Comparison of ENCODE assay signal across 18 cellular contexts in the genomic region with DNA sequence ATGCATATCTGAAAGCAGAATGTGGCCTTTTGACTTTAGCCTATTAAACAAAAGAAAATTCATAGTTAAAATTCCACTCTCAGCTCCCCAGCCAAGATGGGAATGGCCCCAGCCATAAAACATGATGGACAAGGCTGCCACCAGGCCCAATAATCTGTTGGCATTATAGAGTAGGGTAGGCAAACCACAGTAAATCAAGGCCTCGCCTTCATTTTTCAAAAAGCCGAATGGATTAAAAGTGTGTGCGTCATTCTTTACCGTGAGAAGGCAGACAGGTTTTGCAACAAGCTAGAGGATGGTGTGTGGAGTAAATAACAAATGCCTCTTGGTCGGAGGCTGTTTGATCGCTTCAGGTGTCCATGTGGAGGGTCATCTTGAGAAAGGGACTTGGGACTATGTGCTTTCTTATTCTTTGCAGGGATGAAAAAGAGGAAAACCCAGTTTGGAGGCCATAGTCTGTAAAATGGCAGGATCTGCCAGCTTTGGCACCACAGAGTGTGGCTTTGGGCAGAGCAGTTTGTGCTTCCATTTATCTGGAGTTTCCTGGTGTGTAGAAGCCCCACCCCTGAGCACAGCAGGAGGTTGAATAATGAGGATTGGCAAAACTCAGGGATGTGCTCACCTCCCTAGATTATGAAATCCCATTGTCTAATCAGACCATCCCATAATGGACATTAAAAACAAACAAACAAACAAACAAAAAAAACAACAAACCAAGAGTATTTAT. TPM values are rescaled to one million over a fixed set of nuclear protein-coding genes. Genes with fewer than 3 reads are reported as not detected.
DNase-seq lines count a peak whose midpoint lies in the region; ATAC-seq and TF ChIP-seq lines count a peak whose summit lies in the region.
"Had no signal": no experiment of that assay in that cellular context is flagged by ENCODE, and none has a peak within 500 bp of the region (broad histone marks: within the 10 kb centered on the region; RNA-seq: fewer than 3 reads in every experiment).

No MANE protein-coding gene starts in this region.

- no peaks in the 10 kb centered on the region for H3K9me3 ChIP-seq in colonic mucosa
- H3K9me3 ChIP-seq in mucosa of rectum (ENCODE audit: control insufficient read depth in 2 of 2, low read length in 2 of 2): no peaks in the 10 kb centered on the region
- H3K9me3 ChIP-seq: HAP-1, upper lobe of left lung had no signal

- DNase-seq in A172 (ENCODE audit: low spot score) (peak; percentile 91), colonic mucosa (peak; percentile 56), GM19238 (ENCODE audit: insufficient read length, low spot score) (no peak), NCI-H446 (lab: John Stamatoyannopoulos, UW) (no peak)
- DNase-seq: activated CD4-positive, alpha-beta T cell treated with anti-CD3 and anti-CD28 coated beads, Interleukin-2, amount 50 U/mL, for 4 hours; activated naive CD8-positive, alpha-beta T cell treated with anti-CD3 and anti-CD28 coated beads, Interleukin-2, amount 10 ng/mL, durations not matched to agents 7 days and 5 days; activated T-cell treated with anti-CD3 and anti-CD28 coated beads, Interleukin-2, amount 50 U/mL, for 4 hours; CD8-positive, alpha-beta memory T cell; immature natural killer cell; NCI-H1092 treated with DMSO at 0.1 percent for 48 hours; stimulated activated naive B cell treated with anti-CD40 and anti-IgM and Interleukin-4, amounts not matched to agents 10 μg/mL and 1 μg/mL and 100 μg/mL, for 72 hours; upper lobe of left lung had no signal

- intact Hi-C loops in colonic mucosa (cut with DNase I): no loop called here

- peak; percentile 97 for TF ChIP-seq EP300 in Ishikawa (IDR thresholded peaks at IDR 0.05; ENCODE audit: borderline replicate concordance)

- TF ChIP-seq CTCF in colonic mucosa (IDR thresholded peaks at IDR 0.05): no peak

- H3K9ac ChIP-seq in colonic mucosa (ENCODE audit: low read depth in 2 of 2, low read length in 2 of 2) (no peak overlapping the region), mucosa of rectum (ENCODE audit: low read depth in 1 of 2, low read length in 2 of 2) (no peak overlapping the region)

- H3K4me1 ChIP-seq in colonic mucosa (no peaks in the 10 kb centered on the region), mucosa of rectum (ENCODE audit: control insufficient read depth in 2 of 2, insufficient read depth in 2 of 2, low read length in 2 of 2) (peaks cover 0 to 3% of the 10 kb centered on the region in 2 donors)
- H3K4me1 ChIP-seq: HAP-1 had no signal

- TF ChIP-seq RAD21 in Ishikawa (IDR thresholded peaks at IDR 0.05; ENCODE audit: low read depth): no peak

- no peaks in the 10 kb centered on the region for H3K36me3 ChIP-seq in colonic mucosa
- H3K36me3 ChIP-seq in mucosa of rectum (ENCODE audit: control insufficient read depth in 2 of 2, insufficient read depth in 2 of 2, low read length in 2 of 2): no peaks in the 10 kb centered on the region
- H3K36me3 ChIP-seq: HAP-1, upper lobe of left lung had no signal

- H3K27me3 ChIP-seq in colonic mucosa: no peaks in the 10 kb centered on the region
- no peaks in the 10 kb centered on the region for H3K27me3 ChIP-seq in mucosa of rectum (ENCODE audit: control insufficient read depth in 2 of 2, insufficient read depth in 2 of 2, low read length in 2 of 2)
- H3K27me3 ChIP-seq: upper lobe of left lung had no signal

- H3K27ac ChIP-seq in colonic mucosa: peak overlapping the region; percentile 15
- H3K27ac ChIP-seq in mucosa of rectum (ENCODE audit: low read depth in 2 of 2, low read length in 2 of 2): peak overlapping the region; percentile 34 to 41
- H3K27ac ChIP-seq: upper lobe of left lung had no signal

- ATAC-seq in HG02870 (IDR thresholded peaks at IDR 0.05; ENCODE audit: unreplicated experiment) (no peak), GM19328 (IDR thresholded peaks at IDR 0.05; ENCODE audit: unreplicated experiment) (no peak)
- ATAC-seq: activated T-cell treated with anti-CD3 and anti-CD28 coated beads, Interleukin-2, amount 50 U/mL, for 4 hours; stimulated activated naive B cell treated with anti-CD40 and anti-IgM and Interleukin-4, amounts not matched to agents 10 μg/mL and 1 μg/mL and 100 μg/mL, for 72 hours had no signal

- H3K4me3 ChIP-seq in colonic mucosa (no peak overlapping the region), mucosa of rectum (ENCODE audit: low read length in 2 of 2) (peak overlapping the region in 1 of 2 donors; percentile 23)
- H3K4me3 ChIP-seq: HAP-1, upper lobe of left lung had no signal

TF ChIP-seq in Ishikawa, 13 proteins besides CTCF, POLR2A, EP300 and RAD21:
- TF ChIP-seq REST (IDR thresholded peaks at IDR 0.05; ENCODE audit: low read depth) (no peak), TAF1 (IDR thresholded peaks at IDR 0.05; ENCODE audit: low read depth) (0 out of 2 replicates have a peak, but pooled peaks have one; percentile 26), YY1 (IDR thresholded peaks at IDR 0.05; ENCODE audit: low read depth) (peak; percentile 52; the same call in 1 of the 2 replicates), TEAD4 (IDR thresholded peaks at IDR 0.05) (peak; percentile 97), NFIC (IDR thresholded peaks at IDR 0.05) (peak; percentile 96), ZBTB7A (IDR thresholded peaks at IDR 0.05; ENCODE audit: low read depth) (no peak), EGR1 (IDR thresholded peaks at IDR 0.05) (no peak), CEBPB (IDR thresholded peaks at IDR 0.05) (peak; percentile 90), CREB1 (IDR thresholded peaks at IDR 0.05; ENCODE audit: low read depth) (peak; percentile 67; the same call in 1 of the 2 replicates), TCF12 (IDR thresholded peaks at IDR 0.05; ENCODE audit: low read depth) (peak; percentile 95), FOXM1 (IDR thresholded peaks at IDR 0.05; ENCODE audit: borderline replicate concordance, low read depth) (peak; percentile 95), USF1 (IDR thresholded peaks at IDR 0.05) (no peak)
- TF ChIP-seq, protein P1, sequence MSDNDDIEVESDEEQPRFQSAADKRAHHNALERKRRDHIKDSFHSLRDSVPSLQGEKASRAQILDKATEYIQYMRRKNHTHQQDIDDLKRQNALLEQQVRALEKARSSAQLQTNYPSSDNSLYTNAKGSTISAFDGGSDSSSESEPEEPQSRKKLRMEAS (IDR thresholded peaks at IDR 0.05): peak; percentile 68; the same call in 1 of the 2 replicates

RNA-seq across cellular contexts. Expression of gene ITGB6, which starts 57.1 kb away (rescaled TPM):
- total RNA-seq in A172 (2014; rRNA removed; shearing (Covaris generic)): 0.29 and 1.00 TPM in 2 replicates
- total RNA-seq in colonic mucosa: 10 to 100 TPM; 13.2 to 24.6 TPM
- total RNA-seq: activated naive CD8-positive, alpha-beta T cell treated with anti-CD3 and anti-CD28 coated beads, Interleukin-2, amount 10 ng/mL, durations not matched to agents 7 days and 5 days; activated T-cell treated with anti-CD3 and anti-CD28 coated beads, Interleukin-2, amount 50 U/mL, for 4 hours; CD8-positive, alpha-beta memory T cell; mesenteric fat pad had no signal

Comparison
In these comparisons a context has a peak if more than half of its experiments do, and no peak if none do; other contexts are left out.
1. DNase-seq: peak in A172 (single experiment) and colonic mucosa (single experiment); none in GM19238 (single experiment) and NCI-H446 (0 of 2).